ENCODE assay signal across 27 cellular contexts in genomic region chr6:145175470-145175869, GRCh38.
"Had no signal": no experiment of that assay in that cellular context is flagged by ENCODE, and none has a peak within 500 bp of the region (broad histone marks: within the 10 kb centered on the region; RNA-seq: fewer than 3 reads in every experiment).

No MANE protein-coding gene starts in this region.

- H3K9me3 ChIP-seq: ovary, right lobe of liver, thyroid gland had no signal

- ATAC-seq: natural killer cell; psoas muscle; right cardiac atrium; right lobe of liver; stimulated activated effector memory CD8-positive, alpha-beta T cell treated with anti-CD3 and anti-CD28 coated beads, Interleukin-12 subunit alpha, Interleukin-12 subunit beta, amount 100 ng/mL, for 72 hours; stimulated activated naive B cell treated with anti-CD40 and anti-IgM and Interleukin-4, amounts not matched to agents 10 μg/mL and 1 μg/mL and 100 μg/mL, for 72 hours had no signal

- H3K36me3 ChIP-seq: neural progenitor cell, ovary, right lobe of liver, sigmoid colon, stomach, thoracic aorta, thyroid gland, tibial nerve, upper lobe of left lung, vagina had no signal

- H3K27ac ChIP-seq: neural progenitor cell, ovary, parathyroid adenoma, psoas muscle, right lobe of liver, sigmoid colon, stomach, thoracic aorta, thyroid gland, tibial nerve, upper lobe of left lung, vagina had no signal

- H3K4me3 Mint-ChIP-seq: natural killer cell; nephron; neural progenitor cell; stimulated activated effector memory CD8-positive, alpha-beta T cell treated with anti-CD3 and anti-CD28 coated beads, Interleukin-12 subunit alpha, Interleukin-12 subunit beta, amount 100 ng/mL, for 72 hours; stimulated activated naive B cell treated with anti-CD40 and anti-IgM and Interleukin-4, amounts not matched to agents 10 μg/mL and 1 μg/mL and 100 μg/mL, for 72 hours; stimulated activated naive CD8-positive, alpha-beta T cell treated with anti-CD3 and anti-CD28 coated beads, Interleukin-15, Interleukin-2, amounts not matched to agents 100 ng/mL and 50 ng/mL, for 24 hours had no signal

- H3K4me3 ChIP-seq: neural progenitor cell, ovary, psoas muscle, right lobe of liver, sigmoid colon, stomach, thoracic aorta, thyroid gland, tibial nerve, upper lobe of left lung, vagina had no signal

- H3K27ac Mint-ChIP-seq: natural killer cell; nephron; progenitor cell of endocrine pancreas; stimulated activated effector memory CD8-positive, alpha-beta T cell treated with anti-CD3 and anti-CD28 coated beads, Interleukin-12 subunit alpha, Interleukin-12 subunit beta, amount 100 ng/mL, for 72 hours; stimulated activated naive B cell treated with anti-CD40 and anti-IgM and Interleukin-4, amounts not matched to agents 10 μg/mL and 1 μg/mL and 100 μg/mL, for 72 hours; stimulated activated naive CD8-positive, alpha-beta T cell treated with anti-CD3 and anti-CD28 coated beads, Interleukin-15, Interleukin-2, amounts not matched to agents 100 ng/mL and 50 ng/mL, for 24 hours had no signal

- H3K27me3 Mint-ChIP-seq: progenitor cell of endocrine pancreas had no signal

- DNase-seq: natural killer cell; occipital lobe; ovary; posterior cingulate gyrus; psoas muscle; right cardiac atrium; right lobe of liver; sigmoid colon; small intestine; stimulated activated CD4-positive, alpha-beta T cell treated with anti-CD3 and anti-CD28 coated beads, Interleukin-15, amount 100 ng/mL, for 24 hours; stimulated activated CD4-positive, alpha-beta T cell treated with anti-CD3 and anti-CD28 coated beads, Interleukin-2, amount 100 ng/mL, for 24 hours; stimulated activated CD4-positive, alpha-beta T cell treated with anti-CD3 and anti-CD28 coated beads, Interleukin-2, amount 100 ng/mL, for 48 hours; stimulated activated CD4-positive, alpha-beta T cell treated with anti-CD3 and anti-CD28 coated beads, Interleukin-4, amount 100 ng/mL, for 24 hours; stimulated activated naive B cell treated with anti-CD40 and anti-IgM and Interleukin-4, amounts not matched to agents 10 μg/mL and 1 μg/mL and 100 μg/mL, for 72 hours; stimulated activated naive CD4-positive, alpha-beta T cell treated with Interleukin-2 at 50 U/mL for 16 hours; stomach; thyroid gland; upper lobe of left lung had no signal

- H3K4me1 Mint-ChIP-seq: natural killer cell; nephron; stimulated activated effector memory CD8-positive, alpha-beta T cell treated with anti-CD3 and anti-CD28 coated beads, Interleukin-12 subunit alpha, Interleukin-12 subunit beta, amount 100 ng/mL, for 72 hours; stimulated activated naive B cell treated with anti-CD40 and anti-IgM and Interleukin-4, amounts not matched to agents 10 μg/mL and 1 μg/mL and 100 μg/mL, for 72 hours had no signal

- H3K36me3 Mint-ChIP-seq: natural killer cell; stimulated activated effector memory CD8-positive, alpha-beta T cell treated with anti-CD3 and anti-CD28 coated beads, Interleukin-12 subunit alpha, Interleukin-12 subunit beta, amount 100 ng/mL, for 72 hours; stimulated activated naive B cell treated with anti-CD40 and anti-IgM and Interleukin-4, amounts not matched to agents 10 μg/mL and 1 μg/mL and 100 μg/mL, for 72 hours had no signal

- H3K4me1 ChIP-seq: neural progenitor cell, psoas muscle, right lobe of liver, sigmoid colon, stomach, thyroid gland, tibial nerve, upper lobe of left lung, vagina had no signal

- H3K27me3 ChIP-seq: neural progenitor cell, ovary, right lobe of liver, sigmoid colon, stomach, thyroid gland, tibial nerve, upper lobe of left lung, vagina had no signal
